Comparison of ENCODE assay signal across 36 cellular contexts in genomic region chr12:24835377-24835776, GRCh38.
"Had no signal": no experiment of that assay in that cellular context is flagged by ENCODE, and none has a peak within 500 bp of the region (broad histone marks: within the 10 kb centered on the region; RNA-seq: fewer than 3 reads in every experiment).

No MANE protein-coding gene starts in this region.

- ATAC-seq: activated CD4-positive, alpha-beta T cell treated with anti-CD3 and anti-CD28 coated beads for 36 hours; activated CD4-positive, CD25-positive, alpha-beta regulatory T cell treated with anti-CD3 and anti-CD28 coated beads, Interleukin-2, amount 50 U/mL, for 24 hours; activated CD8-positive, alpha-beta memory T cell treated with anti-CD3 and anti-CD28 coated beads, Interleukin-2, amount 10 ng/mL, durations not matched to agents 7 days and 5 days; activated CD8-positive, alpha-beta T cell treated with anti-CD3 and anti-CD28 coated beads, Interleukin-2, amount 10 ng/mL, durations not matched to agents 7 days and 5 days; activated naive CD4-positive, alpha-beta T cell treated with anti-CD3 and anti-CD28 coated beads, Interleukin-2, amount 50 U/mL, for 72 hours; activated T-cell treated with anti-CD3 and anti-CD28 coated beads, Interleukin-2, amount 50 U/mL, for 4 hours; activated T-cell treated with anti-CD3 and anti-CD28 coated beads, Interleukin-2, amount 50 U/mL, for 72 hours; activated T-helper 17 cell treated with anti-CD3 and anti-CD28 coated beads, Interleukin-2, amount 50 U/mL, for 72 hours; body of pancreas had no signal

- H3K4me3 ChIP-seq: adrenal gland, body of pancreas, breast epithelium had no signal

- H3K9me3 ChIP-seq: adrenal gland, body of pancreas, breast epithelium had no signal

- H3K27ac ChIP-seq: adrenal gland, body of pancreas, brain microvascular endothelial cell, breast epithelium, VCaP had no signal

- H3K27me3 ChIP-seq: adrenal gland, body of pancreas, brain microvascular endothelial cell, breast epithelium had no signal

- H3K4me1 ChIP-seq: breast epithelium had no signal

- H3K36me3 ChIP-seq: adrenal gland, breast epithelium had no signal

- FAIRE-seq: astrocyte, TTC549 had no signal

- DNase-seq: activated CD4-positive, alpha-beta memory T cell treated with anti-CD3 and anti-CD28 coated beads, Interleukin-2, amount 10 ng/mL, durations not matched to agents 7 days and 5 days; activated CD4-positive, alpha-beta T cell treated with anti-CD3 and anti-CD28 coated beads for 1 hour; activated CD4-positive, alpha-beta T cell treated with anti-CD3 and anti-CD28 coated beads for 36 hours; activated CD4-positive, alpha-beta T cell treated with anti-CD3 and anti-CD28 coated beads for 48 hours; activated CD4-positive, alpha-beta T cell treated with anti-CD3 and anti-CD28 coated beads, Interleukin-2, amount 10 ng/mL, durations not matched to agents 7 days and 5 days; activated CD4-positive, alpha-beta T cell treated with anti-CD3 and anti-CD28 coated beads, Interleukin-2, amount 50 U/mL, for 48 hours; activated CD4-positive, CD25-positive, alpha-beta regulatory T cell; activated CD8-positive, alpha-beta memory T cell treated with anti-CD3 and anti-CD28 coated beads for 24 hours; activated CD8-positive, alpha-beta memory T cell treated with anti-CD3 and anti-CD28 coated beads, Interleukin-2, amount 10 ng/mL, durations not matched to agents 7 days and 5 days; activated CD8-positive, alpha-beta memory T cell treated with anti-CD3 and anti-CD28 coated beads, Interleukin-2, amount 50 U/mL, for 48 hours; activated CD8-positive, alpha-beta T cell treated with anti-CD3 and anti-CD28 coated beads, Interleukin-2, amount 10 ng/mL, durations not matched to agents 7 days and 5 days; activated effector memory CD4-positive, alpha-beta T cell treated with anti-CD3 and anti-CD28 coated beads, Interleukin-2, amount 50 U/mL, for 16 hours; activated gamma-delta T cell treated with Interleukin-2 at 50 U/mL for 16 hours; activated naive CD4-positive, alpha-beta T cell; activated naive CD4-positive, alpha-beta T cell treated with anti-CD3 and anti-CD28 coated beads for 36 hours; activated naive CD4-positive, alpha-beta T cell treated with anti-CD3 and anti-CD28 coated beads, Interleukin-2, amount 50 U/mL, for 16 hours; activated naive CD8-positive, alpha-beta T cell treated with anti-CD3 and anti-CD28 coated beads for 36 hours; activated T-cell treated with anti-CD3 and anti-CD28 coated beads, Interleukin-2, amount 50 U/mL, for 1 hour; activated T-cell treated with anti-CD3 and anti-CD28 coated beads, Interleukin-2, amount 50 U/mL, for 4 hours; activated T-cell treated with anti-CD3 and anti-CD28 coated beads, Interleukin-2, amount 50 U/mL, for 72 hours; adrenal gland; amniotic stem cell; aorta; body of pancreas; brain microvascular endothelial cell; central memory CD4-positive, alpha-beta T cell; T-helper 1 cell; T-helper 2 cell; T-helper 9 cell had no signal
